Comparison of ENCODE assay signal across 15 cellular contexts in the genomic region with DNA sequence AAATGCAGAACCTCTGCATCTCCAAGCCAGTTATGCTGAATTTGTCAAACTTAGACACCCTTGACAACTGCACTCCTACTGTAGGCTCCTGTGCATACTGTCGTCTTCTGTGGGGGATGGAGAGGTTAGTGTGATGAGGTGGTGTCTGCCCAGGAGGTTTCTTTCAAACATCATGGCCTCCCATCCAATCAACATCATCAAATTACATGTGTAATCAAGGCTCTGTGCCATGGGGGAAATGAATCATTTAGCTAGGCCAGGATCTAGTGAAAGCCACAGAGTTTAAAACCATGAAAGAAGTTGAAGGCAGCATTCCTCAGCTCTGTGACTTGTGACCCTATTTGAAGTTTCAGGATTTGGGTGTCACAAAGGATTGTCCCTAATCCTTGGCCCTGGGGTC.
DNase-seq lines count a peak whose midpoint lies in the region; ATAC-seq and TF ChIP-seq lines count a peak whose summit lies in the region.
"Had no signal": no experiment of that assay in that cellular context is flagged by ENCODE, and none has a peak within 500 bp of the region (broad histone marks: within the 10 kb centered on the region; RNA-seq: fewer than 3 reads in every experiment).

No MANE protein-coding gene starts in this region.

- H3K27me3 ChIP-seq in BJ (ENCODE audit: control insufficient read depth, insufficient read depth, low read length): no peaks in the 10 kb centered on the region
- H3K27me3 ChIP-seq: BLaER1, colonic mucosa, tibial artery had no signal

- CTCF ChIA-PET in BJ (lab: Yijun Ruan, JAX): no interaction called here

- ATAC-seq in GM21381 (IDR thresholded peaks at IDR 0.05; ENCODE audit: unreplicated experiment): no peak
- ATAC-seq: activated naive CD4-positive, alpha-beta T cell treated with anti-CD3 and anti-CD28 coated beads, Interleukin-2, amount 50 U/mL, for 72 hours had no signal

- POLR2A ChIA-PET in BJ (lab: Charles Lee): no interaction called here

- peaks cover 8% of the 10 kb centered on the region for H3K36me3 ChIP-seq in BJ (ENCODE audit: control insufficient read depth, insufficient read depth, low read length)
- H3K36me3 ChIP-seq: BLaER1, colonic mucosa had no signal

- no peak for TF ChIP-seq CTCF in BJ (IDR thresholded peaks at IDR 0.05; ENCODE audit: insufficient read depth, low read depth, low read length)

- H3K4me3 ChIP-seq in BJ (ENCODE audit: low read depth, low read length): no peak overlapping the region
- H3K4me3 ChIP-seq: BLaER1, colonic mucosa, tibial artery had no signal

- peak; percentile 25 for DNase-seq in BJ (ENCODE audit: low read depth)
- peak; percentile 74 for DNase-seq in NCI-H226
- peak; percentile 88 for DNase-seq in dermis blood vessel endothelial cell
- peak; percentile 41 to 93 for DNase-seq in lung microvascular endothelial cell (ENCODE audit: low read depth in 2 of 2)
- DNase-seq in activated effector memory CD4-positive, alpha-beta T cell treated with Interleukin-2 at 50 U/mL for 16 hours: no peak
- no peak for DNase-seq in NCI-H2081 treated with DMSO at 0.1 percent for 48 hours (lab: John Stamatoyannopoulos, UW)
- DNase-seq in nucleus accumbens (lab: John Stamatoyannopoulos, UW): no peak
- DNase-seq: activated CD4-positive, CD25-positive, alpha-beta regulatory T cell treated with anti-CD3 and anti-CD28 coated beads, Interleukin-2, amount 50 U/mL, for 72 hours; activated CD8-positive, alpha-beta memory T cell treated with anti-CD3 and anti-CD28 coated beads, Interleukin-2, amount 50 U/mL, for 4 hours; colonic mucosa; foreskin melanocyte; tibial artery had no signal

Comparison
In these comparisons a context has a peak if more than half of its experiments do, and no peak if none do; other contexts are left out.
1. DNase-seq: peak in BJ (single experiment), NCI-H226 (single experiment), dermis blood vessel endothelial cell (single experiment) and lung microvascular endothelial cell (2 of 2); none in activated effector memory CD4-positive, alpha-beta T cell treated with Interleukin-2 at 50 U/mL for 16 hours (single experiment), NCI-H2081 treated with DMSO at 0.1 percent for 48 hours (single experiment) and nucleus accumbens (0 of 56).